16 cellular contexts compared by ENCODE assay signal in the genomic region with DNA sequence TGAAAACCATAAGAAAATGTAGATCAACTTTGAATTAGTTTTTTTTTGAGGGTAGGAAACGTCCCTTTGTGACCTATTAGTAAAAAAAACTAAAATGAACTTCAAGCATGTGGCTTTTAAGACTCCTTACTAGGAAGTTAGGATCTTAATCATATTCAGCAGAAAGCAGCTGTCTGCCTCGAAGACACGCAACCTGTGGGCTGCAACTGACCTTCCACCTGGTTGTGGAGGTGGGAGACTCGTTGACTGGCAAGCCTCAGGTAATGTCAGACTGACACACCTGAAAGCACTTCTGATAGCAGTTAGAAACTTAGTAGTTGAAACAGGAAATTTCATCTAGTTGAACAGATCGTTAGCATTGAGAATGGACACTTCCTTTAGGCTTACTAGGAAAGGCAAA. TPM values are rescaled to one million over a fixed set of nuclear protein-coding genes. Genes with fewer than 3 reads are reported as not detected.
DNase-seq lines count a peak whose midpoint lies in the region; ATAC-seq and TF ChIP-seq lines count a peak whose summit lies in the region.
"Had no signal": no experiment of that assay in that cellular context is flagged by ENCODE, and none has a peak within 500 bp of the region (broad histone marks: within the 10 kb centered on the region; RNA-seq: fewer than 3 reads in every experiment).

No MANE protein-coding gene starts in this region.

- H3K4me3 Mint-ChIP-seq in activated T-cell treated with anti-CD3 and anti-CD28 coated beads, Interleukin-2, amount 50 U/mL, for 4 hours, result peak overlapping the region; percentile 84
- H3K4me3 Mint-ChIP-seq in activated naive CD8-positive, alpha-beta T cell, result peak overlapping the region; percentile 89
- H3K4me3 Mint-ChIP-seq: mesothelial cell of epicardium had no signal

- H3K4me2 ChIP-seq in OCI-LY3 (ENCODE audit: low read length), result peak overlapping the region; percentile 80
- H3K4me2 ChIP-seq: SK-N-SH had no signal

- H3K4me1 ChIP-seq in OCI-LY3 (ENCODE audit: low read length), result peaks cover 23% of the 10 kb centered on the region
- H3K4me1 ChIP-seq in spleen, result peaks cover 4 to 32% (median 13%) of the 10 kb centered on the region in 6 donors
- H3K4me1 ChIP-seq in HAP-1, result no peaks in the 10 kb centered on the region
- no peaks in the 10 kb centered on the region for H3K4me1 ChIP-seq in gastrocnemius medialis
- H3K4me1 ChIP-seq: uterus had no signal

- no peaks in the 10 kb centered on the region for H3K36me3 ChIP-seq in OCI-LY3 (replicated peaks; ENCODE audit: low read depth, low read length)
- H3K36me3 ChIP-seq in spleen, result no peaks in the 10 kb centered on the region
- H3K36me3 ChIP-seq in HAP-1 (replicated peaks), result no peaks in the 10 kb centered on the region
- no peaks in the 10 kb centered on the region for H3K36me3 ChIP-seq in gastrocnemius medialis
- H3K36me3 ChIP-seq: uterus had no signal

- peak overlapping the region; percentile 81 for H3K27ac Mint-ChIP-seq in activated naive CD8-positive, alpha-beta T cell
- H3K27ac Mint-ChIP-seq: mesothelial cell of epicardium had no signal

- 29 to 41% (median 35%) methylated on average over 5 of the region's 5 CpGs for WGBS in spleen, 5 donors

- H3K27me3 ChIP-seq in OCI-LY3 (ENCODE audit: low read depth, low read length), result peaks cover 17% of the 10 kb centered on the region
- no peaks in the 10 kb centered on the region for H3K27me3 ChIP-seq in spleen (replicated peaks in 1 of 7)
- H3K27me3 ChIP-seq in HAP-1 (ENCODE audit: low read depth), result peaks cover 7% of the 10 kb centered on the region; the same call in 1 of the 2 replicates
- H3K27me3 ChIP-seq in gastrocnemius medialis, result no peaks in the 10 kb centered on the region
- H3K27me3 ChIP-seq: uterus had no signal

- H3K79me2 ChIP-seq in OCI-LY3 (ENCODE audit: low read length), result no peaks in the 10 kb centered on the region

- no peaks in the 10 kb centered on the region for H3K36me3 Mint-ChIP-seq in activated T-cell treated with anti-CD3 and anti-CD28 coated beads, Interleukin-2, amount 50 U/mL, for 4 hours (ENCODE audit: insufficient read depth)
- no peaks in the 10 kb centered on the region for H3K36me3 Mint-ChIP-seq in activated naive CD8-positive, alpha-beta T cell
- H3K36me3 Mint-ChIP-seq: CD8-positive, alpha-beta memory T cell; mesothelial cell of epicardium had no signal

- no peak for ATAC-seq in activated T-cell treated with anti-CD3 and anti-CD28 coated beads, Interleukin-2, amount 50 U/mL, for 4 hours
- no peak for ATAC-seq in HG03469 (IDR thresholded peaks at IDR 0.05; ENCODE audit: unreplicated experiment)
- ATAC-seq in gastrocnemius medialis, result no peak
- ATAC-seq: PC-3 had no signal

- H3K27ac ChIP-seq in OCI-LY3 (ENCODE audit: low read length), result no peak overlapping the region
- peak overlapping the region in 7 of 8 donors; percentile 70 to 84 (median 81) for H3K27ac ChIP-seq in spleen
- H3K27ac ChIP-seq in gastrocnemius medialis, result no peak overlapping the region
- H3K27ac ChIP-seq: uterus had no signal

- H3K27me3 Mint-ChIP-seq in activated T-cell treated with anti-CD3 and anti-CD28 coated beads, Interleukin-2, amount 50 U/mL, for 4 hours (ENCODE audit: low read depth), result peaks cover 3% of the 10 kb centered on the region
- H3K27me3 Mint-ChIP-seq in activated naive CD8-positive, alpha-beta T cell, result peaks cover 1% of the 10 kb centered on the region

- TF ChIP-seq CTCF in OCI-LY3 (IDR thresholded peaks at IDR 0.05; ENCODE audit: low read depth, low read length), result no peak
- no peak for TF ChIP-seq CTCF in spleen (IDR thresholded peaks at IDR 0.05 in 8 of 11, conservative IDR thresholded peaks at IDR 0.05 in 3 of 11)
- TF ChIP-seq CTCF in gastrocnemius medialis (IDR thresholded peaks at IDR 0.05 in 4 of 5, conservative IDR thresholded peaks at IDR 0.05 in 1 of 5), result no peak

- H3K4me1 Mint-ChIP-seq in activated T-cell treated with anti-CD3 and anti-CD28 coated beads, Interleukin-2, amount 50 U/mL, for 4 hours (ENCODE audit: low read depth), result peaks cover 15% of the 10 kb centered on the region
- H3K4me1 Mint-ChIP-seq in activated naive CD8-positive, alpha-beta T cell (ENCODE audit: low read depth), result peaks cover 17% of the 10 kb centered on the region

- intact Hi-C loops in spleen (cut with DNase I; ENCODE audit: low total_unique reads), result no loop called here
- intact Hi-C loops in gastrocnemius medialis (cut with DNase I; ENCODE audit: low total_unique reads), result no loop called here

- in situ Hi-C loops in HAP-1 (cut with MboI; ENCODE audit: low sequenced_read_pairs), result no loop called here
- in situ Hi-C loops in gastrocnemius medialis (cut with MboI; ENCODE audit: low sequenced_read_pairs in 4 of 4), result no loop called here

- H3K9ac ChIP-seq in OCI-LY3 (ENCODE audit: low read length), result peak overlapping the region; percentile 47; the same call in 1 of the 2 replicates
- H3K9ac ChIP-seq: SK-N-SH had no signal

- H4K20me1 ChIP-seq in OCI-LY3 (ENCODE audit: insufficient read depth, low read length), result no peaks in the 10 kb centered on the region

- no peak for DNase-seq in activated T-cell treated with anti-CD3 and anti-CD28 coated beads, Interleukin-2, amount 50 U/mL, for 4 hours
- no peak for DNase-seq in activated T-cell treated with anti-CD3 and anti-CD28 coated beads, Interleukin-2, amount 50 U/mL, for 1 hour
- no peak for DNase-seq in spleen
- DNase-seq in HAP-1 (ENCODE audit: low spot score in 2 of 2), result no peak
- DNase-seq in gastrocnemius medialis, result no peak
- DNase-seq: activated CD4-positive, alpha-beta T cell treated with anti-CD3 and anti-CD28 coated beads, Interleukin-2, amount 50 U/mL, for 48 hours; CD8-positive, alpha-beta memory T cell; NCI-H1930; occipital lobe; PC-3; SK-N-SH; uterus had no signal

- no peaks in the 10 kb centered on the region for H3K9me3 Mint-ChIP-seq in activated T-cell treated with anti-CD3 and anti-CD28 coated beads, Interleukin-2, amount 50 U/mL, for 4 hours
- H3K9me3 Mint-ChIP-seq in activated naive CD8-positive, alpha-beta T cell (ENCODE audit: low read depth), result no peaks in the 10 kb centered on the region
- H3K9me3 Mint-ChIP-seq: CD8-positive, alpha-beta memory T cell; mesothelial cell of epicardium had no signal

- TF ChIP-seq POLR2A in spleen (IDR thresholded peaks at IDR 0.05), result no peak
- no peak for TF ChIP-seq POLR2A in gastrocnemius medialis (IDR thresholded peaks at IDR 0.05)

- H2AFZ ChIP-seq in OCI-LY3 (ENCODE audit: low read depth, low read length), result peak overlapping the region; percentile 80; the same call in 1 of the 2 replicates

- H3K4me3 ChIP-seq in OCI-LY3 (ENCODE audit: low read length) (peak overlapping the region; percentile 76), spleen (peak overlapping the region in 1 of 8 donors; percentile 64), HAP-1 (no peak overlapping the region), gastrocnemius medialis (no peak overlapping the region)
- H3K4me3 ChIP-seq: uterus had no signal

- H3K9me3 ChIP-seq in OCI-LY3 (ENCODE audit: insufficient read depth, low read length) (no peaks in the 10 kb centered on the region), spleen (no peaks in the 10 kb centered on the region), HAP-1 (no peaks in the 10 kb centered on the region), gastrocnemius medialis (no peaks in the 10 kb centered on the region)
- H3K9me3 ChIP-seq: SK-N-SH, uterus had no signal

RNA-seq across cellular contexts. Expression of gene CCNG2, which starts 37.4 kb away (rescaled TPM):
- total RNA-seq in activated T-cell treated with anti-CD3 and anti-CD28 coated beads, Interleukin-2, amount 50 U/mL, for 4 hours, result 1 to 10 TPM in 2 of 3 donors, under 1 TPM in 1; 0.30 to 1.0 (median 1.0) TPM
- 100 to 1,000 TPM in 1 of 7 donors, 10 to 100 TPM in 6; 50.6 to 106 (median 61.6) TPM for total RNA-seq in spleen
- polyA plus RNA-seq in spleen, result 10 to 100 TPM; 20.2 to 24.9 (median 24.6) TPM
- 10 to 100 TPM in 2 of 4 donors, 1 to 10 TPM in 2; 7.7 to 12.6 (median 9.7) TPM for total RNA-seq in gastrocnemius medialis

Comparison
In these comparisons a context has a peak if more than half of its experiments do, and no peak if none do; other contexts are left out.
1. H3K27ac ChIP-seq: peak in spleen (7 of 8); none in OCI-LY3 (single experiment) and gastrocnemius medialis (0 of 4).
2. RNA of gene CCNG2, which starts 37.4 kb away (total RNA-seq): 50.6 to 106 TPM in spleen and 7.7 to 12.6 TPM in gastrocnemius medialis; 0.30 to 1.0 TPM in activated T-cell treated with anti-CD3 and anti-CD28 coated beads, Interleukin-2, amount 50 U/mL, for 4 hours; every median in the first group is over 4 times any median in the second.